In genomic region chr16:88773812-88774291, GRCh38 we compare ENCODE assay signal across 1 cellular context.
A peak's percentile ranks its signal among the peaks of the same experiment; 100 is the strongest.
TF ChIP-seq lines count a peak whose summit lies in the region.

No MANE protein-coding gene starts in this region.

TF ChIP-seq in K562, 482 proteins besides CTCF, POLR2A, EP300 and RAD21 (continued from another document):
- TF ChIP-seq ZC3H11A (IDR thresholded peaks at IDR 0.05; ENCODE audit: low read depth, low read length) (no peak), FOXK2 (conservative IDR thresholded peaks at IDR 0.05 in 1 of 2, IDR thresholded peaks at IDR 0.05 in 1 of 2; ENCODE audit: low read depth in 2 of 2) (peak; percentile 62 to 65; a peak in 2 of 4 replicates), CXXC5 (CRISPR knock-in tag; IDR thresholded peaks at IDR 0.05) (peak; percentile 93), ZNF79 (CRISPR knock-in tag; IDR thresholded peaks at IDR 0.05; ENCODE audit: low read depth) (no peak), EP400 (IDR thresholded peaks at IDR 0.05) (no peak), CC2D1A (IDR thresholded peaks at IDR 0.05) (peak; percentile 87), ZBTB5 (IDR thresholded peaks at IDR 0.05) (no peak), TAF1 (IDR thresholded peaks at IDR 0.05; ENCODE audit: control insufficient read depth, extremely low read depth, insufficient read depth, low read length, severe bottlenecking) (peak; percentile 61), TGIF2 (CRISPR knock-in tag; IDR thresholded peaks at IDR 0.05) (no peak)
